Comparison of ENCODE assay signal across 15 cellular contexts in genomic region chr3:128281461-128282367, GRCh38.
DNase-seq lines count a peak whose midpoint lies in the region; ATAC-seq and TF ChIP-seq lines count a peak whose summit lies in the region.
"Had no signal": no experiment of that assay in that cellular context is flagged by ENCODE, and none has a peak within 500 bp of the region (broad histone marks: within the 10 kb centered on the region; RNA-seq: fewer than 3 reads in every experiment).

No MANE protein-coding gene starts in this region.

- no peaks in the 10 kb centered on the region for H3K36me3 Mint-ChIP-seq in activated CD8-positive, alpha-beta T cell treated with anti-CD3 and anti-CD28 coated beads, Interleukin-2, amount 10 ng/mL, durations not matched to agents 7 days and 5 days (ENCODE audit: low read depth)
- peaks cover 2% of the 10 kb centered on the region for H3K36me3 Mint-ChIP-seq in activated CD8-positive, alpha-beta T cell treated with anti-CD3 and anti-CD28 coated beads for 36 hours (ENCODE audit: low read depth)
- H3K36me3 Mint-ChIP-seq in effector memory CD8-positive, alpha-beta T cell (ENCODE audit: insufficient read depth): peaks cover 3% of the 10 kb centered on the region

- TF ChIP-seq CTCF in activated CD8-positive, alpha-beta T cell treated with anti-CD3 and anti-CD28 coated beads for 36 hours (IDR thresholded peaks at IDR 0.05): no peak

- H3K4me3 Mint-ChIP-seq in activated CD8-positive, alpha-beta T cell treated with anti-CD3 and anti-CD28 coated beads, Interleukin-2, amount 10 ng/mL, durations not matched to agents 7 days and 5 days: no peak overlapping the region
- H3K4me3 Mint-ChIP-seq in activated CD8-positive, alpha-beta T cell treated with anti-CD3 and anti-CD28 coated beads for 36 hours: no peak overlapping the region
- H3K4me3 Mint-ChIP-seq in effector memory CD8-positive, alpha-beta T cell: no peak overlapping the region
- H3K4me3 Mint-ChIP-seq: activated naive CD8-positive, alpha-beta T cell; activated T-cell treated with anti-CD3 and anti-CD28 coated beads, Interleukin-2, amount 50 U/mL, for 4 hours had no signal

- H3K4me1 Mint-ChIP-seq in activated CD8-positive, alpha-beta T cell treated with anti-CD3 and anti-CD28 coated beads, Interleukin-2, amount 10 ng/mL, durations not matched to agents 7 days and 5 days (ENCODE audit: low read depth): no peaks in the 10 kb centered on the region
- H3K4me1 Mint-ChIP-seq in activated CD8-positive, alpha-beta T cell treated with anti-CD3 and anti-CD28 coated beads for 36 hours (ENCODE audit: low read depth): no peaks in the 10 kb centered on the region
- H3K4me1 Mint-ChIP-seq in effector memory CD8-positive, alpha-beta T cell (ENCODE audit: low read depth in 2 of 2): peaks cover 3% of the 10 kb centered on the region in 2 donors

- WGBS in mesendoderm (ENCODE audit: extremely low coverage, insufficient coverage, low lambda C conversion rate): no CpG with 5 or more reads among the region's 11 CpGs

- H2BK5ac ChIP-seq in mesendoderm (ENCODE audit: low read length): no peak overlapping the region

- intact Hi-C loops in activated CD8-positive, alpha-beta T cell treated with anti-CD3 and anti-CD28 coated beads for 36 hours (cut with micrococcal nuclease): no loop called here

- peak overlapping the region; percentile 9 for H3K18ac ChIP-seq in mesendoderm (ENCODE audit: low read length)

- H3K79me1 ChIP-seq in mesendoderm (ENCODE audit: low read length): no peaks in the 10 kb centered on the region

- H3K4me1 ChIP-seq in mesendoderm (ENCODE audit: control insufficient read depth, low read depth, low read length): peaks cover 6% of the 10 kb centered on the region
- peaks cover 55% of the 10 kb centered on the region for H3K4me1 ChIP-seq in stomach smooth muscle (ENCODE audit: control insufficient read depth, insufficient read depth, low read length)
- H3K4me1 ChIP-seq: BLaER1 had no signal

- no peaks in the 10 kb centered on the region for H3K9me3 Mint-ChIP-seq in activated CD8-positive, alpha-beta T cell treated with anti-CD3 and anti-CD28 coated beads, Interleukin-2, amount 10 ng/mL, durations not matched to agents 7 days and 5 days (ENCODE audit: insufficient read depth)
- H3K9me3 Mint-ChIP-seq in activated CD8-positive, alpha-beta T cell treated with anti-CD3 and anti-CD28 coated beads for 36 hours: no peaks in the 10 kb centered on the region
- no peaks in the 10 kb centered on the region for H3K9me3 Mint-ChIP-seq in effector memory CD8-positive, alpha-beta T cell
- H3K9me3 Mint-ChIP-seq: activated T-cell treated with anti-CD3 and anti-CD28 coated beads, Interleukin-2, amount 50 U/mL, for 4 hours had no signal

- no peak overlapping the region for H4K8ac ChIP-seq in mesendoderm (ENCODE audit: low read depth, low read length)

- H3K27ac Mint-ChIP-seq in activated CD8-positive, alpha-beta T cell treated with anti-CD3 and anti-CD28 coated beads, Interleukin-2, amount 10 ng/mL, durations not matched to agents 7 days and 5 days: no peak overlapping the region
- no peak overlapping the region for H3K27ac Mint-ChIP-seq in activated CD8-positive, alpha-beta T cell treated with anti-CD3 and anti-CD28 coated beads for 36 hours
- peak overlapping the region; percentile 15 for H3K27ac Mint-ChIP-seq in effector memory CD8-positive, alpha-beta T cell
- H3K27ac Mint-ChIP-seq: activated naive CD8-positive, alpha-beta T cell had no signal

- no peak overlapping the region for H3K56ac ChIP-seq in mesendoderm (ENCODE audit: low read length)

- H3K4me2 ChIP-seq in mesendoderm (ENCODE audit: low read length): no peak overlapping the region
- H3K4me2 ChIP-seq: BLaER1, smooth muscle cell had no signal

- H3K9ac ChIP-seq in mesendoderm (ENCODE audit: low read length): no peak overlapping the region
- H3K9ac ChIP-seq in stomach smooth muscle (ENCODE audit: low read length in 2 of 2): peak overlapping the region; percentile 13 to 36
- H3K9ac ChIP-seq: BLaER1 had no signal

- no peak for ATAC-seq in activated CD8-positive, alpha-beta T cell treated with anti-CD3 and anti-CD28 coated beads, Interleukin-2, amount 10 ng/mL, durations not matched to agents 7 days and 5 days
- ATAC-seq in activated CD8-positive, alpha-beta T cell treated with anti-CD3 and anti-CD28 coated beads for 36 hours: no peak
- no peak for ATAC-seq in effector memory CD8-positive, alpha-beta T cell (replicated peaks)
- ATAC-seq: activated T-cell treated with anti-CD3 and anti-CD28 coated beads, Interleukin-2, amount 50 U/mL, for 4 hours had no signal

- H2AK5ac ChIP-seq in mesendoderm (ENCODE audit: low read length): no peak overlapping the region

- no peak overlapping the region for H3K23ac ChIP-seq in mesendoderm (ENCODE audit: low read length)

- H3K4ac ChIP-seq in mesendoderm (ENCODE audit: low read depth, low read length): no peak overlapping the region

- H3K4me3 ChIP-seq in mesendoderm (ENCODE audit: low read length) (no peak overlapping the region), stomach smooth muscle (ENCODE audit: low read length in 2 of 2) (peak overlapping the region in 1 of 2 donors; percentile 22)
- H3K4me3 ChIP-seq: BLaER1, body of pancreas, SJCRH30, smooth muscle cell, tibial artery had no signal

- no peaks in the 10 kb centered on the region for H3K36me3 ChIP-seq in mesendoderm (ENCODE audit: control insufficient read depth, insufficient read depth, low read length)
- no peaks in the 10 kb centered on the region for H3K36me3 ChIP-seq in stomach smooth muscle (ENCODE audit: control insufficient read depth in 2 of 2, insufficient read depth in 2 of 2, low read length in 2 of 2)
- H3K36me3 ChIP-seq: SJCRH30 had no signal

- no peaks in the 10 kb centered on the region for H3K79me2 ChIP-seq in mesendoderm (ENCODE audit: control insufficient read depth, insufficient read depth, low read length)

- peak; percentile 13 for DNase-seq in activated CD8-positive, alpha-beta T cell treated with anti-CD3 and anti-CD28 coated beads, Interleukin-2, amount 10 ng/mL, durations not matched to agents 7 days and 5 days
- DNase-seq in activated CD8-positive, alpha-beta T cell treated with anti-CD3 and anti-CD28 coated beads for 36 hours: no peak
- no peak for DNase-seq in effector memory CD8-positive, alpha-beta T cell
- DNase-seq in mesendoderm: no peak
- DNase-seq in hepatic stellate cell (ENCODE audit: low spot score): no peak
- no peak for DNase-seq in RPMI8226
- DNase-seq in SK-N-DZ (ENCODE audit: low spot score): no peak
- DNase-seq: activated T-cell treated with anti-CD3 and anti-CD28 coated beads, Interleukin-2, amount 50 U/mL, for 4 hours had no signal

- no peak overlapping the region for H2BK15ac ChIP-seq in mesendoderm (replicated peaks; ENCODE audit: low read depth)

- no peaks in the 10 kb centered on the region for H3K27me3 ChIP-seq in mesendoderm (ENCODE audit: insufficient read depth, low read length, poor library complexity)
- H3K27me3 ChIP-seq in stomach smooth muscle (ENCODE audit: control insufficient read depth in 1 of 2, insufficient read depth in 2 of 2, low read length in 2 of 2): no peaks in the 10 kb centered on the region
- H3K27me3 ChIP-seq: BLaER1, body of pancreas, SJCRH30, tibial artery had no signal

- POLR2A ChIA-PET in activated CD8-positive, alpha-beta T cell treated with anti-CD3 and anti-CD28 coated beads, Interleukin-2, amount 10 ng/mL, durations not matched to agents 7 days and 5 days (lab: Charles Lee): no interaction called here
- POLR2A ChIA-PET in activated CD8-positive, alpha-beta T cell treated with anti-CD3 and anti-CD28 coated beads for 36 hours (lab: Charles Lee): no interaction called here

- CTCF ChIA-PET in activated CD8-positive, alpha-beta T cell treated with anti-CD3 and anti-CD28 coated beads, Interleukin-2, amount 10 ng/mL, durations not matched to agents 7 days and 5 days (lab: Charles Lee): no interaction called here
- CTCF ChIA-PET in activated CD8-positive, alpha-beta T cell treated with anti-CD3 and anti-CD28 coated beads for 36 hours (lab: Charles Lee): interaction anchor here (0.8 to 1.2 kb wide), 2 partner anchors 18 to 41 kb away, joined by 3 read pairs; no protein-coding TSS in a partner anchor

- no peak overlapping the region for H3K27ac ChIP-seq in mesendoderm (ENCODE audit: low read depth, low read length)
- H3K27ac ChIP-seq in stomach smooth muscle (ENCODE audit: low read length): peak overlapping the region; percentile 81
- H3K27ac ChIP-seq: BLaER1 had no signal

- no peak overlapping the region for H4K5ac ChIP-seq in mesendoderm (ENCODE audit: low read length)

- no peaks in the 10 kb centered on the region for H3K9me3 ChIP-seq in stomach smooth muscle (ENCODE audit: control insufficient read depth in 2 of 2, low read length in 2 of 2)
- H3K9me3 ChIP-seq: BLaER1, body of pancreas, SJCRH30, tibial artery had no signal

- H2BK120ac ChIP-seq in mesendoderm (ENCODE audit: low read depth, low read length): no peak overlapping the region

- no peaks in the 10 kb centered on the region for H3K27me3 Mint-ChIP-seq in activated CD8-positive, alpha-beta T cell treated with anti-CD3 and anti-CD28 coated beads, Interleukin-2, amount 10 ng/mL, durations not matched to agents 7 days and 5 days (ENCODE audit: low read depth)
- H3K27me3 Mint-ChIP-seq in activated CD8-positive, alpha-beta T cell treated with anti-CD3 and anti-CD28 coated beads for 36 hours: no peaks in the 10 kb centered on the region
- no peaks in the 10 kb centered on the region for H3K27me3 Mint-ChIP-seq in effector memory CD8-positive, alpha-beta T cell
- H3K27me3 Mint-ChIP-seq: activated naive CD8-positive, alpha-beta T cell had no signal

Comparison
In these comparisons a context has a peak if more than half of its experiments do, and no peak if none do; other contexts are left out.
1. H3K27ac Mint-ChIP-seq: peak in effector memory CD8-positive, alpha-beta T cell (2 of 2); none in activated CD8-positive, alpha-beta T cell treated with anti-CD3 and anti-CD28 coated beads, Interleukin-2, amount 10 ng/mL, durations not matched to agents 7 days and 5 days (single experiment) and activated CD8-positive, alpha-beta T cell treated with anti-CD3 and anti-CD28 coated beads for 36 hours (single experiment).